ENCODE assay signal across 7 cellular contexts in genomic region chr22:50505776-50506610, GRCh38. TPM values are rescaled to one million over a fixed set of nuclear protein-coding genes. Genes with fewer than 3 reads are reported as not detected.
DNase-seq lines count a peak whose midpoint lies in the region; ATAC-seq and TF ChIP-seq lines count a peak whose summit lies in the region.
"Had no signal": no experiment of that assay in that cellular context is flagged by ENCODE, and none has a peak within 500 bp of the region (broad histone marks: within the 10 kb centered on the region; RNA-seq: fewer than 3 reads in every experiment).

No MANE protein-coding gene starts in this region.

- TF ChIP-seq CTCF in GM12864 (IDR thresholded peaks at IDR 0.05; ENCODE audit: low read depth, low read length, missing control alignments) (no peak), natural killer cell (IDR thresholded peaks at IDR 0.05) (no peak)

- intact Hi-C loops in natural killer cell (cut with micrococcal nuclease), result loop anchor here (5.0 kb wide), 3 partner anchors 34 to 76 kb away; partner anchors contain the start of genes CHKB and SYCE3

- H3K9me3 Mint-ChIP-seq in activated CD4-positive, alpha-beta memory T cell treated with anti-CD3 and anti-CD28 coated beads, Interleukin-2, amount 10 ng/mL, durations not matched to agents 7 days and 5 days, result no peaks in the 10 kb centered on the region
- H3K9me3 Mint-ChIP-seq in natural killer cell, result no peaks in the 10 kb centered on the region

- H3K27me3 Mint-ChIP-seq in activated CD4-positive, alpha-beta memory T cell treated with anti-CD3 and anti-CD28 coated beads, Interleukin-2, amount 10 ng/mL, durations not matched to agents 7 days and 5 days, result no peaks in the 10 kb centered on the region
- H3K27me3 Mint-ChIP-seq in natural killer cell (ENCODE audit: low read depth in 2 of 2), result no peaks in the 10 kb centered on the region

- H3K4me3 ChIP-seq in GM12864 (ENCODE audit: low read depth, low read length), result peak overlapping the region; percentile 83

- CTCF ChIA-PET in activated CD4-positive, alpha-beta memory T cell treated with anti-CD3 and anti-CD28 coated beads, Interleukin-2, amount 10 ng/mL, durations not matched to agents 7 days and 5 days (lab: Charles Lee), result interaction anchor here (1.2 kb wide), 1 partner anchor 8 kb away, joined by 8 read pairs; no protein-coding TSS in a partner anchor

- H3K4me3 Mint-ChIP-seq in activated CD4-positive, alpha-beta memory T cell treated with anti-CD3 and anti-CD28 coated beads, Interleukin-2, amount 10 ng/mL, durations not matched to agents 7 days and 5 days, result peak overlapping the region; percentile 96
- H3K4me3 Mint-ChIP-seq in natural killer cell, result peak overlapping the region; percentile 42

- peaks cover 22% of the 10 kb centered on the region for H3K36me3 Mint-ChIP-seq in activated CD4-positive, alpha-beta memory T cell treated with anti-CD3 and anti-CD28 coated beads, Interleukin-2, amount 10 ng/mL, durations not matched to agents 7 days and 5 days (ENCODE audit: low read depth)
- no peaks in the 10 kb centered on the region for H3K36me3 Mint-ChIP-seq in natural killer cell

- no peak overlapping the region for H3K27ac Mint-ChIP-seq in activated CD4-positive, alpha-beta memory T cell treated with anti-CD3 and anti-CD28 coated beads, Interleukin-2, amount 10 ng/mL, durations not matched to agents 7 days and 5 days
- no peak overlapping the region for H3K27ac Mint-ChIP-seq in natural killer cell

- ATAC-seq in natural killer cell (no peak), GM18868 (IDR thresholded peaks at IDR 0.05; ENCODE audit: unreplicated experiment) (no peak)

- peaks cover 25% of the 10 kb centered on the region for H3K4me1 Mint-ChIP-seq in activated CD4-positive, alpha-beta memory T cell treated with anti-CD3 and anti-CD28 coated beads, Interleukin-2, amount 10 ng/mL, durations not matched to agents 7 days and 5 days
- peaks cover 11 to 31% of the 10 kb centered on the region in 2 donors for H3K4me1 Mint-ChIP-seq in natural killer cell

- no peak for DNase-seq in GM12864 (ENCODE audit: low read depth)
- no peak for DNase-seq in activated CD4-positive, alpha-beta memory T cell treated with anti-CD3 and anti-CD28 coated beads, Interleukin-2, amount 10 ng/mL, durations not matched to agents 7 days and 5 days
- DNase-seq in natural killer cell, result no peak
- DNase-seq in stimulated activated CD4-positive, alpha-beta T cell treated with anti-CD3 and anti-CD28 coated beads, Interleukin-4, amount 100 ng/mL, for 24 hours, result no peak
- DNase-seq in activated CD4-positive, CD25-positive, alpha-beta regulatory T cell treated with anti-CD3 and anti-CD28 coated beads, Interleukin-2, amount 50 U/mL, for 72 hours, result no peak
- DNase-seq: activated CD4-positive, alpha-beta T cell treated with anti-CD3 and anti-CD28 coated beads for 48 hours had no signal

- POLR2A ChIA-PET in activated CD4-positive, alpha-beta memory T cell treated with anti-CD3 and anti-CD28 coated beads, Interleukin-2, amount 10 ng/mL, durations not matched to agents 7 days and 5 days (lab: Charles Lee), result interaction anchor here (1.3 to 7.7 kb wide), 5 partner anchors 8 to 115 kb away, joined by 3 to 321 read pairs (median 21); partner anchors contain the start of genes SCO2 and TYMP

RNA-seq across cellular contexts. Expression of gene LMF2, which starts 1.5 kb away (rescaled TPM):
- 100 to 1,000 TPM; 111 to 114 TPM for total RNA-seq in activated CD4-positive, alpha-beta memory T cell treated with anti-CD3 and anti-CD28 coated beads, Interleukin-2, amount 10 ng/mL, durations not matched to agents 7 days and 5 days
- 100 to 1,000 TPM; 114 to 129 (median 122) TPM for total RNA-seq in natural killer cell

RNA-seq across cellular contexts. Expression of gene NCAPH2, which starts 2.0 kb away (rescaled TPM):
- 100 to 1,000 TPM; 105 to 108 TPM for total RNA-seq in activated CD4-positive, alpha-beta memory T cell treated with anti-CD3 and anti-CD28 coated beads, Interleukin-2, amount 10 ng/mL, durations not matched to agents 7 days and 5 days
- 100 to 1,000 TPM in 2 of 3 donors, 10 to 100 TPM in 1; 94.5 to 106 (median 104) TPM for total RNA-seq in natural killer cell

RNA-seq across cellular contexts. Expression of gene MIOX, which starts 19.3 kb away (rescaled TPM):
- total RNA-seq in activated CD4-positive, alpha-beta memory T cell treated with anti-CD3 and anti-CD28 coated beads, Interleukin-2, amount 10 ng/mL, durations not matched to agents 7 days and 5 days, result under 1 TPM; 0.48 to 0.60 TPM
- total RNA-seq in natural killer cell, result under 1 TPM in 1 of 3 donors, not detected in 2; 0.23 TPM

RNA-seq across cellular contexts. Expression of gene SCO2, which starts 19.4 kb away (rescaled TPM):
- 1 to 10 TPM; 6.4 to 7.0 TPM for total RNA-seq in activated CD4-positive, alpha-beta memory T cell treated with anti-CD3 and anti-CD28 coated beads, Interleukin-2, amount 10 ng/mL, durations not matched to agents 7 days and 5 days
- 10 to 100 TPM in 1 of 3 donors, 1 to 10 TPM in 2; 2.8 to 13.5 (median 8.4) TPM for total RNA-seq in natural killer cell

RNA-seq across cellular contexts. Expression of gene TYMP, which starts 23.8 kb away (rescaled TPM):
- 10 to 100 TPM; 89.1 to 90.2 TPM for total RNA-seq in activated CD4-positive, alpha-beta memory T cell treated with anti-CD3 and anti-CD28 coated beads, Interleukin-2, amount 10 ng/mL, durations not matched to agents 7 days and 5 days
- total RNA-seq in natural killer cell, result 10 to 100 TPM; 17.7 to 44.6 (median 32.4) TPM
